ENCODE assay signal across 2 cellular contexts in the genomic region with DNA sequence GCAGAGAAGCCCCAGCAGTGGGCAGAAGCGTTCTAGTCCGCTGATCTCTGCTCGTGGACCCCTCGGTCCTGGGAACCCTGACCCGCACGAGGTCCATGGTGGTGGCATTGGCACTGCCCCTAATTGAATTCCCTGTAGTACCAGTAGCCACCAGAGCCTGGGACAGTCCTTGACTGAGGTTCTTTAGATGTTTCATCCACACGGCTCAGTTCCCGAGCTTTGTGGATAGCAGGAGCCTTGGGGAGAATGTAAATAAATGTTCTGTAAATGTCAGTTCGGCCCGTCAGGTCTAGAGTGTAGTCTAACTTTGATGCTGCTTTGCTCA.
TF ChIP-seq lines count a peak whose summit lies in the region.

No MANE protein-coding gene starts in this region.

TF ChIP-seq in HepG2, 621 proteins besides CTCF, POLR2A, EP300 and RAD21:
- TF ChIP-seq PLRG1 (conservative IDR thresholded peaks at IDR 0.05), result no peak

TF ChIP-seq in K562, 482 proteins besides CTCF, POLR2A, EP300 and RAD21:
- TF ChIP-seq POLR2G (IDR thresholded peaks at IDR 0.05; ENCODE audit: low read depth, low read length) (no peak), TARDBP (IDR thresholded peaks at IDR 0.05) (no peak), ZNF77 (CRISPR knock-in tag; IDR thresholded peaks at IDR 0.05) (no peak), NFATC3 (IDR thresholded peaks at IDR 0.05) (no peak), ZNF76 (CRISPR knock-in tag; IDR thresholded peaks at IDR 0.05; ENCODE audit: borderline replicate concordance) (no peak), TSHZ1 (CRISPR knock-in tag; IDR thresholded peaks at IDR 0.05) (no peak), ZKSCAN3 (CRISPR knock-in tag; IDR thresholded peaks at IDR 0.05) (no peak), SAFB (IDR thresholded peaks at IDR 0.05; ENCODE audit: borderline replicate concordance, low read depth, low read length) (no peak), ZNF57 (CRISPR knock-in tag; IDR thresholded peaks at IDR 0.05) (no peak), CLOCK (CRISPR knock-in tag; IDR thresholded peaks at IDR 0.05; ENCODE audit: borderline replicate concordance) (no peak), MAFK (IDR thresholded peaks at IDR 0.05; ENCODE audit: low read length) (no peak), ZNF780A (CRISPR knock-in tag; IDR thresholded peaks at IDR 0.05) (no peak), ZBTB1 (CRISPR knock-in tag; IDR thresholded peaks at IDR 0.05; ENCODE audit: borderline replicate concordance, low read depth) (peak; percentile 7; the same call in 1 of the 2 replicates), BHLHE40 (IDR thresholded peaks at IDR 0.05; ENCODE audit: low read length) (0 out of 2 replicates have a peak, but pooled peaks have one; percentile 22), SMARCC2 (IDR thresholded peaks at IDR 0.05; ENCODE audit: low read depth) (no peak), POLR2AphosphoS2 (IDR thresholded peaks at IDR 0.05; ENCODE audit: low read length) (no peak), ZNF717 (CRISPR knock-in tag; IDR thresholded peaks at IDR 0.05) (no peak), TSC22D4 (tag; IDR thresholded peaks at IDR 0.05) (no peak), HIVEP1 (CRISPR knock-in tag; IDR thresholded peaks at IDR 0.05) (no peak), FOXK2 (conservative IDR thresholded peaks at IDR 0.05 in 1 of 2, IDR thresholded peaks at IDR 0.05 in 1 of 2; ENCODE audit: low read depth in 2 of 2) (no peak), EZH2 (IDR thresholded peaks at IDR 0.05; ENCODE audit: borderline replicate concordance, low read depth, low read length) (peak; percentile 72; the same call in 1 of the 2 replicates), RBM17 (IDR thresholded peaks at IDR 0.05; ENCODE audit: borderline replicate concordance, low read depth, low read length) (no peak), ETS2 (tag; IDR thresholded peaks at IDR 0.05; ENCODE audit: borderline replicate concordance, poor library complexity, severe bottlenecking) (peak; percentile 11), ZNF449 (CRISPR knock-in tag; IDR thresholded peaks at IDR 0.05) (no peak), NONO (IDR thresholded peaks at IDR 0.05; ENCODE audit: low read depth in 2 of 2, low read length in 1 of 2) (no peak), WHSC1 (IDR thresholded peaks at IDR 0.05; ENCODE audit: low read length) (no peak), PTRF (tag; IDR thresholded peaks at IDR 0.05) (no peak), CBX2 (IDR thresholded peaks at IDR 0.05; ENCODE audit: insufficient read depth, low read length, poor library complexity, severe bottlenecking) (peak; percentile 3), CHD1 (IDR thresholded peaks at IDR 0.05; ENCODE audit: low read length) (peak; percentile 11), ZNF696 (CRISPR knock-in tag; conservative IDR thresholded peaks at IDR 0.05) (no peak), GABPB2 (CRISPR knock-in tag; conservative IDR thresholded peaks at IDR 0.05) (0 out of 2 replicates have a peak, but pooled peaks have one; percentile 17), RBBP5 (IDR thresholded peaks at IDR 0.05; ENCODE audit: borderline replicate concordance, insufficient read depth, low read length, poor library complexity, severe bottlenecking) (no peak), RHOXF2B (CRISPR knock-in tag; conservative IDR thresholded peaks at IDR 0.05) (0 out of 2 replicates have a peak, but pooled peaks have one; percentile 41)
- TF ChIP-seq, protein P1, sequence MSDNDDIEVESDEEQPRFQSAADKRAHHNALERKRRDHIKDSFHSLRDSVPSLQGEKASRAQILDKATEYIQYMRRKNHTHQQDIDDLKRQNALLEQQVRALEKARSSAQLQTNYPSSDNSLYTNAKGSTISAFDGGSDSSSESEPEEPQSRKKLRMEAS (CRISPR knock-in tag; IDR thresholded peaks at IDR 0.05), result no peak
- TF ChIP-seq, protein P2, sequence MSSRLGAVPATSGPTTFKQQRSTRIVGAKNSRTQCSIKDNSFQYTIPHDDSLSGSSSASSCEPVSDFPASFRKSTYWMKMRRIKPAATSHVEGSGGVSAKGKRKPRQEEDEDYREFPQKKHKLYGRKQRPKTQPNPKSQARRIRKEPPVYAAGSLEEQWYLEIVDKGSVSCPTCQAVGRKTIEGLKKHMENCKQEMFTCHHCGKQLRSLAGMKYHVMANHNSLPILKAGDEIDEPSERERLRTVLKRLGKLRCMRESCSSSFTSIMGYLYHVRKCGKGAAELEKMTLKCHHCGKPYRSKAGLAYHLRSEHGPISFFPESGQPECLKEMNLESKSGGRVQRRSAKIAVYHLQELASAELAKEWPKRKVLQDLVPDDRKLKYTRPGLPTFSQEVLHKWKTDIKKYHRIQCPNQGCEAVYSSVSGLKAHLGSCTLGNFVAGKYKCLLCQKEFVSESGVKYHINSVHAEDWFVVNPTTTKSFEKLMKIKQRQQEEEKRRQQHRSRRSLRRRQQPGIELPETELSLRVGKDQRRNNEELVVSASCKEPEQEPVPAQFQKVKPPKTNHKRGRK (tag; IDR thresholded peaks at IDR 0.05), result no peak
